In the genomic region with DNA sequence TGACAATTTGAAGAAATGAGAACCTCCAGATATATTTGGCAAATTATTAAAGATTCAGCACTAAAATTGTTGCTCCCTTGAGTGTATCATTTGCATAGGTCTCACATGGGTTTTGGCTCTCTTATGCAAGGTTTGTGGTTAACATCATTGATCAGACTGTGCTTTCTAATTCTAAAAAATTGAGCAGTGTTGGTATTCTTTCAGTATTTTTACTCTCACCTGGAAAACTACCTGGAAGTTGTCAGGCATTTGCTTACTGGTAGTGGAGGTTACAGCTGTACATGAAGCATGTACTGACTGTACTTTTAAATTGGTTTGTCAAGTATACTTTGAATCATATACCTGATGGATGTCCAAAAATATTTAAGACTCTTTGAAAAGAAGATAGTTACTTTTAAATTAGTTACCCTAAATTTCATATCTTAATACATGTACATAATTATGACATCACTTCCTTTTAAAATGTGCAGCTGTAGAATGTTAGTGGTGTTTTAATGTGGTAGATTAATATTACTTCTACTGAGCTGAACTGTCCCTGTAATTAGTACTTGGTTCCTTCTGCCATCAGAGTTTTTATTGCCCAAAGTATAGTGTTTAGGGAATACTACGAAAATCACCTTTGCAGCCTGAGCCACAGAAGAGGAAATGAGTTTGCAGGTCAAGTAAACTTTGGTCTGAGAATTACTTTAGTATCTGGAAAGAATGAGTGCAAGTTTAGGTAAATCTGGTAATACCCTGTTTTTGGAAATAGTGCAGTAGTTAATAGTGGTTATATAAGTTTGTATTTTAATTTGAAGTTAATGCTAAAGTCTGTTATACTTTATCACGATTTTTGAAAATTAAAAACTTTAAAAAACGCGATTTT, we compare ENCODE assay signal across 8 cellular contexts. TPM values are rescaled to one million over a fixed set of nuclear protein-coding genes. Genes with fewer than 3 reads are reported as not detected.
DNase-seq lines count a peak whose midpoint lies in the region; ATAC-seq, FAIRE-seq and TF ChIP-seq lines count a peak whose summit lies in the region.

No MANE protein-coding gene starts in this region.

- TF ChIP-seq CTCF in GM12878 (IDR thresholded peaks at IDR 0.05 in 2 of 3, conservative IDR thresholded peaks at IDR 0.05 in 1 of 3; ENCODE audit: control insufficient read depth in 2 of 3, extremely low read depth in 1 of 3, insufficient read depth in 1 of 3, low read depth in 3 of 3, low read length in 3 of 3), result no peak

- H3K9me3 ChIP-seq in GM12878 (replicated peaks; ENCODE audit: control insufficient read depth, insufficient read depth, low read length), result no peaks in the 10 kb centered on the region; the same call in 1 of the 3 replicates

- peak overlapping the region; percentile 98 for H3K27ac ChIP-seq in GM12878 (ENCODE audit: control insufficient read depth, insufficient read depth)

- peaks cover 8% of the 10 kb centered on the region for H3K4me1 ChIP-seq in GM12878 (ENCODE audit: control insufficient read depth, insufficient read depth, low read length)

- BruUV-seq in GM12878 (replicated peaks; lab: Mats Ljungman, UMichigan), result no TSS peak

- peaks cover 0 to 6% of the 10 kb centered on the region in 2 experiments; a peak in 1 of 4 replicates for H3K36me3 ChIP-seq in GM12878 (ENCODE audit: control insufficient read depth in 2 of 2, insufficient read depth in 2 of 2, low read length in 1 of 2)

- H3K9ac ChIP-seq in GM12878 (ENCODE audit: control insufficient read depth, insufficient read depth, low read length), result peak overlapping the region; percentile 97

- H3K4me3 ChIP-seq in GM12878, result peak overlapping the region; percentile 95

- ATAC-seq in GM12878 (peak; percentile 0), memory B cell (ENCODE audit: low read depth) (no peak), GM21717 (IDR thresholded peaks at IDR 0.05; ENCODE audit: unreplicated experiment) (no peak)

- in situ Hi-C loops in Caki2 (cut with HindIII; ENCODE audit: low pct_unique_long_range_greater_than_20kb, low sequenced_read_pairs), result loop anchor here (25.0 kb wide), 1 partner anchor 91 kb away; no protein-coding TSS in a partner anchor
- in situ Hi-C loops in GM12878 (cut with MboI), result no loop called here

- peaks cover 93% of the 10 kb centered on the region for H3K79me2 ChIP-seq in GM12878 (ENCODE audit: control insufficient read depth, insufficient read depth, low read length)

- intact Hi-C loops in GM12878 (cut with micrococcal nuclease; ENCODE audit: unreplicated experiment), result no loop called here

- no peaks in the 10 kb centered on the region for H4K20me1 ChIP-seq in GM12878 (ENCODE audit: control insufficient read depth, insufficient read depth)

- no peaks in the 10 kb centered on the region for H3K27me3 ChIP-seq in GM12878 (replicated peaks in 1 of 2; ENCODE audit: control insufficient read depth in 2 of 2, insufficient read depth in 2 of 2, low read length in 1 of 2)

- FAIRE-seq in GM12878 (lab: Jason Lieb, UNC), result no peak

- no peak for TF ChIP-seq POLR2A in GM12878 (IDR thresholded peaks at IDR 0.05; ENCODE audit: low read depth, low read length)

- TF ChIP-seq RAD21 in GM12878 (IDR thresholded peaks at IDR 0.05; ENCODE audit: insufficient read depth, low read depth, low read length), result no peak

- peaks cover 8% of the 10 kb centered on the region for H3K9me3 Mint-ChIP-seq in memory B cell

- SMC1A ChIA-PET in GM12878 (lab: Charles Lee; ENCODE audit: uncharacterized antibody, unreplicated experiment), result interaction anchor here (0.7 to 11.2 kb wide), 12 partner anchors 11 to 105 kb away, joined by 3 to 252 read pairs (median 6); no protein-coding TSS in a partner anchor

- peak overlapping the region; percentile 88 for H3K4me3 Mint-ChIP-seq in memory B cell

- WGBS in GM12878 (ENCODE audit: insufficient coverage, insufficient replicate concordance, low lambda C conversion rate, missing lambda C conversion rate), result 2% methylated on average over 4 of the region's 4 CpGs

- RAD21 ChIA-PET in GM12878 (lab: Charles Lee; ENCODE audit: unreplicated experiment), result interaction anchor here (1.2 to 6.9 kb wide), 6 partner anchors 12 to 93 kb away, joined by 3 to 100 read pairs (median 29); no protein-coding TSS in a partner anchor

- POLR2A ChIA-PET in GM12878 (lab: Charles Lee), result interaction anchor here (0.6 to 11.0 kb wide), 8 partner anchors 8 to 97 kb away, joined by 4 to 207 read pairs (median 48); no protein-coding TSS in a partner anchor

- CTCF ChIA-PET in GM12878 (lab: Yijun Ruan, JAX), result interaction anchor here (0.8 to 2.6 kb wide), 10 partner anchors 9 to 100 kb away, joined by 3 to 16 read pairs (median 4); no protein-coding TSS in a partner anchor

- peak; percentile 54 for DNase-seq in Caki2 (ENCODE audit: low read depth)
- DNase-seq in M059J (ENCODE audit: low read depth), result peak; percentile 57
- DNase-seq in GM12878 (ENCODE audit: low read depth, low spot score), result no peak
- DNase-seq in memory B cell (ENCODE audit: low spot score in 2 of 2), result no peak
- DNase-seq in activated gamma-delta T cell (lab: John Stamatoyannopoulos, UW), result no peak
- DNase-seq in effector CD4-positive, alpha-beta T cell, result no peak
- no peak for DNase-seq in NCI-H2081 treated with DMSO at 0.1 percent for 48 hours (lab: John Stamatoyannopoulos, UW)

- H3K27ac Mint-ChIP-seq in memory B cell, result peak overlapping the region; percentile 99

- peaks cover 18% of the 10 kb centered on the region for H3K36me3 Mint-ChIP-seq in memory B cell

- peaks cover 32% of the 10 kb centered on the region for H3K4me1 Mint-ChIP-seq in memory B cell

- peak overlapping the region; percentile 81 for H3K4me2 ChIP-seq in GM12878 (ENCODE audit: control insufficient read depth, insufficient read depth)

- no peaks in the 10 kb centered on the region for H3K27me3 Mint-ChIP-seq in memory B cell

- no peak for TF ChIP-seq EP300 in GM12878 (IDR thresholded peaks at IDR 0.05; ENCODE audit: borderline replicate concordance in 1 of 2, control insufficient read depth in 1 of 2, low read depth in 2 of 2, low read length in 2 of 2)

- no peak overlapping the region for H2AFZ ChIP-seq in GM12878 (ENCODE audit: control insufficient read depth, low read depth, low read length)

TF ChIP-seq in GM12878, 131 proteins besides CTCF, POLR2A, EP300 and RAD21 (continues in another document):
- TF ChIP-seq SPI1 (IDR thresholded peaks at IDR 0.05; ENCODE audit: borderline replicate concordance, insufficient read depth, low read depth, low read length), result peak; percentile 65
- no peak for TF ChIP-seq HDGF (IDR thresholded peaks at IDR 0.05)
- peak; percentile 91 for TF ChIP-seq ATF7 (IDR thresholded peaks at IDR 0.05; ENCODE audit: low read depth)
- peak; percentile 25; the same call in 1 of the 2 replicates for TF ChIP-seq ZNF687 (IDR thresholded peaks at IDR 0.05)
- no peak for TF ChIP-seq KAT2A (conservative IDR thresholded peaks at IDR 0.05; ENCODE audit: control insufficient read depth, low read depth, low read length)

RNA-seq across cellular contexts. Expression of gene CHD2, which starts 2.8 kb away (rescaled TPM):
- 26.6 and 83.0 TPM in 2 replicates for total RNA-seq in Caki2 (2014; rRNA removed; shearing (Covaris generic); ENCODE audit: low replicate concordance)
- 29.2 and 35.0 TPM in 2 replicates for total RNA-seq in M059J (2014; rRNA removed; shearing (Covaris generic))
- 881 and 884 TPM in 2 replicates for total RNA-seq in GM12878 (2013; cell fraction: nucleolus; rRNA removed)
- total RNA-seq in GM12878 (2014; rRNA removed), result 57.4 and 74.4 TPM in 2 replicates
- total RNA-seq in GM12878 (2014; rRNA removed; fragmentation: Illumina TruSeq; extraction: Trizol), result 64.6 and 74.9 TPM in 2 replicates
- 77.0 and 87.4 TPM in 2 replicates for total RNA-seq in GM12878 (2021)
- polyA plus RNA-seq in GM12878 (2011; ENCODE audit: low read depth), result 50.2 TPM
- polyA plus RNA-seq in GM12878 (2011; rRNA removed), result 94.7 and 100 TPM in 2 replicates
- polyA plus RNA-seq in GM12878 (2011; cell fraction: cytosol; rRNA removed), result 65.9 and 93.5 TPM in 2 replicates
- polyA plus RNA-seq in GM12878 (2011; cell fraction: nucleus; rRNA removed), result 175 and 192 TPM in 2 replicates
- polyA plus RNA-seq in GM12878 (2012), result 64.4 and 66.3 TPM in 2 replicates
- polyA plus RNA-seq in GM12878 (2014; fragmentation: Illumina TruSeq; extraction: Trizol), result 88.0 and 102 TPM in 2 replicates
- 10 to 100 TPM; 38.1 to 42.8 TPM for polyA plus RNA-seq in GM12878 (2014; fragmentation: Nextera tagmentation; extraction: Ambion mirVana)
- 59.8 and 69.9 TPM in 2 replicates for polyA plus RNA-seq in GM12878 (2014; rRNA removed)
- polyA plus RNA-seq in GM12878 (2016; fragmentation: Nextera tagmentation; extraction: Ambion mirVana), result 10 to 100 TPM; 53.6 to 62.0 TPM
- 113 and 149 TPM in 2 replicates for polyA minus RNA-seq in GM12878 (2011; rRNA and poly(A)+ RNA removed)
- 40.9 and 46.5 TPM in 2 replicates for polyA minus RNA-seq in GM12878 (2011; cell fraction: cytosol; rRNA and poly(A)+ RNA removed)
- 297 and 397 TPM in 2 replicates for polyA minus RNA-seq in GM12878 (2011; cell fraction: nucleus; rRNA and poly(A)+ RNA removed)

Comparison
In these comparisons a context has a peak if more than half of its experiments do, and no peak if none do; other contexts are left out.
1. DNase-seq: peak in Caki2 (single experiment) and M059J (single experiment); none in GM12878 (single experiment), memory B cell (0 of 2), activated gamma-delta T cell (single experiment), effector CD4-positive, alpha-beta T cell (single experiment) and NCI-H2081 treated with DMSO at 0.1 percent for 48 hours (single experiment).